1 cellular context compared by ENCODE assay signal in genomic region chr1:246724001-246724724, GRCh38.
TF ChIP-seq lines count a peak whose summit lies in the region.

SCCPDH (plus strand) TSS chr1:246724409; CDS start chr1:246724423, 14 bp downstream.

TF ChIP-seq in SK-N-SH, 30 proteins besides CTCF, POLR2A, EP300 and RAD21 (continued from another document):
- TF ChIP-seq USF1 (IDR thresholded peaks at IDR 0.05; ENCODE audit: borderline replicate concordance, low read depth) (no peak), RCOR1 (IDR thresholded peaks at IDR 0.05; ENCODE audit: low read length) (no peak), MXI1 (IDR thresholded peaks at IDR 0.05; ENCODE audit: low read depth, low read length) (peak; percentile 72), EZH2phosphoT487 (IDR thresholded peaks at IDR 0.05; ENCODE audit: borderline replicate concordance, low read depth) (no peak), RFX5 (IDR thresholded peaks at IDR 0.05; ENCODE audit: low read length) (no peak), NRF1 (IDR thresholded peaks at IDR 0.05; ENCODE audit: low read depth, low read length) (peak; percentile 74), JUND (IDR thresholded peaks at IDR 0.05) (no peak), CHD2 (IDR thresholded peaks at IDR 0.05; ENCODE audit: low read length, partially characterized antibody) (no peak), IRF3 (IDR thresholded peaks at IDR 0.05; ENCODE audit: low read depth, low read length) (no peak), TEAD4 (IDR thresholded peaks at IDR 0.05; ENCODE audit: borderline replicate concordance, insufficient read depth) (no peak), REST (IDR thresholded peaks at IDR 0.05; ENCODE audit: low read depth, low read length) (no peak), MEF2A (IDR thresholded peaks at IDR 0.05; ENCODE audit: borderline replicate concordance, low read depth) (no peak), MAX (IDR thresholded peaks at IDR 0.05; ENCODE audit: low read depth) (peak; percentile 88), TCF12 (IDR thresholded peaks at IDR 0.05) (no peak), FOXJ3 (CRISPR knock-in tag; IDR thresholded peaks at IDR 0.05) (no peak)
